ENCODE assay signal across 8 cellular contexts in the genomic region with DNA sequence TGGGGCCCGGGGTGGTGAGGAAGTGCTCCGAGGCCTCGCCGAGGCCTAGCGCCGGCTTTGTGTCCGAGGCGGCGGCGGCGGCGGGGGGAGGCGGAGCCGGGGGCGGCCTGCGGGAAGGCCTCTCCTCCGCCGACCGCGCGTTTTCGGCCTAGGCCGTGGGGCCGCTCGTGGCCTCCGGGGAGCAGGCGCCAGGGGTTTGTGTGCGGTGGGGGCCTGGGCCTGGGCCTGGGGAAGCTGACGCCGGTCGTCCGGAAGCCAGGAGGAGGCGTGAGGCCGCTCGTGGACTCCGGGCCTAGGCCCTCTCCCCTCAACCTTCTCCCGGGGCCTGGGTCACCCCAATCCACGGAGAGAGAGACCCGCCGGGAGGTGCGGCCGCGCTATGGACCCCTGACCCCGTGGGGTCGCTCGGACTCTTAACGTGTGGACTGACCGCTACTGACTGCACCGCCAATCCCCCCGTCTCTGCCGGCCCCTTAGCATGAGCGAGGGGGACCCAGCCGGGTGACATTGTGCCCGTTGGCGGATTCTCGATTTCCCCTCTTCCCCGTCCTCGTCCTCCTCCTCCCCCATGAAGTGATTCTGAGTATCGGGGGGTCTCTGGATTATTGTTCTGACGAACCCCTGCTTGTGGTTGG. TPM values are rescaled to one million over a fixed set of nuclear protein-coding genes. Genes with fewer than 3 reads are reported as not detected.
A peak's percentile ranks its signal among the peaks of the same experiment; 100 is the strongest.
DNase-seq lines count a peak whose midpoint lies in the region; ATAC-seq and TF ChIP-seq lines count a peak whose summit lies in the region.

No MANE protein-coding gene starts in this region.

- H3K27ac Mint-ChIP-seq in CD14-positive monocyte = peak overlapping the region; percentile 94 to 100 (median 100)
- peak overlapping the region; percentile 94 to 100 (median 100) for H3K27ac Mint-ChIP-seq in IgD-negative memory B cell
- H3K27ac Mint-ChIP-seq in activated CD4-positive, alpha-beta memory T cell treated with anti-CD3 and anti-CD28 coated beads, Interleukin-2, amount 10 ng/mL, durations not matched to agents 7 days and 5 days = peak overlapping the region; percentile 100
- H3K27ac Mint-ChIP-seq in natural killer cell = peak overlapping the region; percentile 99

- H3K4me3 Mint-ChIP-seq in CD14-positive monocyte (peak overlapping the region; percentile 87 to 98), IgD-negative memory B cell (peak overlapping the region; percentile 99 to 100 (median 100)), natural killer cell (peak overlapping the region; percentile 100)
- H3K4me3 Mint-ChIP-seq in activated CD4-positive, alpha-beta memory T cell treated with anti-CD3 and anti-CD28 coated beads, Interleukin-2, amount 10 ng/mL, durations not matched to agents 7 days and 5 days = peak overlapping the region; percentile 100

- DNase-seq in CD14-positive monocyte (ENCODE audit: low spot score) (peak; percentile 64), natural killer cell (peak; percentile 68), testis (peak; percentile 40), mesenteric fat pad (ENCODE audit: low spot score) (no peak)
- peak; percentile 65 for DNase-seq in activated CD4-positive, alpha-beta memory T cell treated with anti-CD3 and anti-CD28 coated beads, Interleukin-2, amount 10 ng/mL, durations not matched to agents 7 days and 5 days

- TF ChIP-seq CTCF in CD14-positive monocyte (IDR thresholded peaks at IDR 0.05) (no peak), natural killer cell (IDR thresholded peaks at IDR 0.05) (no peak), testis (IDR thresholded peaks at IDR 0.05) (no peak)

- H3K4me1 Mint-ChIP-seq in CD14-positive monocyte (peaks cover 30% of the 10 kb centered on the region), IgD-negative memory B cell (peaks cover 31 to 42% (median 34%) of the 10 kb centered on the region in 3 donors), natural killer cell (peaks cover 49 to 50% of the 10 kb centered on the region in 2 donors)
- peaks cover 37% of the 10 kb centered on the region for H3K4me1 Mint-ChIP-seq in activated CD4-positive, alpha-beta memory T cell treated with anti-CD3 and anti-CD28 coated beads, Interleukin-2, amount 10 ng/mL, durations not matched to agents 7 days and 5 days

- intact Hi-C loops in CD14-positive monocyte (cut with micrococcal nuclease) = loop anchor here in 1 of 2 donors (5.0 kb wide), 2 partner anchors 187 to 567 kb away; a partner anchor contains a TSS
- intact Hi-C loops in natural killer cell (cut with micrococcal nuclease) = loop anchor here (10.0 kb wide), 1 partner anchor 195 kb away; no protein-coding TSS in a partner anchor
- intact Hi-C loops in testis (cut with DNase I; ENCODE audit: low total_unique reads) = no loop called here

- H3K27me3 ChIP-seq in esophagus (ENCODE audit: control insufficient read depth in 1 of 2, insufficient read depth in 2 of 2, low read length in 2 of 2) (no peaks in the 10 kb centered on the region), testis (no peaks in the 10 kb centered on the region)

- peaks cover 0 to 1% (median 0%) of the 10 kb centered on the region in 3 donors for H3K27me3 Mint-ChIP-seq in CD14-positive monocyte (ENCODE audit: low read depth in 3 of 3)
- no peaks in the 10 kb centered on the region for H3K27me3 Mint-ChIP-seq in IgD-negative memory B cell
- no peaks in the 10 kb centered on the region for H3K27me3 Mint-ChIP-seq in activated CD4-positive, alpha-beta memory T cell treated with anti-CD3 and anti-CD28 coated beads, Interleukin-2, amount 10 ng/mL, durations not matched to agents 7 days and 5 days
- H3K27me3 Mint-ChIP-seq in natural killer cell (ENCODE audit: low read depth in 2 of 2) = no peaks in the 10 kb centered on the region

- CTCF ChIA-PET in activated CD4-positive, alpha-beta memory T cell treated with anti-CD3 and anti-CD28 coated beads, Interleukin-2, amount 10 ng/mL, durations not matched to agents 7 days and 5 days (lab: Charles Lee) = interaction anchor here (1.0 to 1.2 kb wide), 2 partner anchors 23 to 312 kb away, joined by 3 to 4 read pairs; no protein-coding TSS in a partner anchor

- ATAC-seq in GM21515 (IDR thresholded peaks at IDR 0.05; ENCODE audit: unreplicated experiment) = peak; percentile 33
- peak; percentile 32 to 53 (median 44) for ATAC-seq in natural killer cell

- H3K36me3 ChIP-seq in esophagus (ENCODE audit: control insufficient read depth in 2 of 2, insufficient read depth in 2 of 2, low read length in 1 of 2) = no peaks in the 10 kb centered on the region
- H3K36me3 ChIP-seq in testis (ENCODE audit: low read depth, missing control alignments) = no peaks in the 10 kb centered on the region

- POLR2A ChIA-PET in activated CD4-positive, alpha-beta memory T cell treated with anti-CD3 and anti-CD28 coated beads, Interleukin-2, amount 10 ng/mL, durations not matched to agents 7 days and 5 days (lab: Charles Lee) = interaction anchor here (1.1 to 1.6 kb wide), 9 partner anchors 8 to 699 kb away, joined by 3 to 10 read pairs (median 3); a partner anchor contains a TSS

- H3K9me3 ChIP-seq in esophagus (ENCODE audit: control insufficient read depth in 2 of 2, insufficient read depth in 1 of 2, low read depth in 1 of 2, low read length in 1 of 2) = no peaks in the 10 kb centered on the region
- no peaks in the 10 kb centered on the region for H3K9me3 ChIP-seq in testis

- WGBS in esophagus, 2 donors = 0% methylated on average over 33 to 60 of the region's 60 CpGs
- 0 to 1% methylated on average over 13 to 40 of the region's 60 CpGs for WGBS in testis, 2 donors

- H3K9me3 Mint-ChIP-seq in CD14-positive monocyte (peaks cover 0 to 2% (median 0%) of the 10 kb centered on the region in 7 donors), IgD-negative memory B cell (no peaks in the 10 kb centered on the region), natural killer cell (no peaks in the 10 kb centered on the region)
- no peaks in the 10 kb centered on the region for H3K9me3 Mint-ChIP-seq in activated CD4-positive, alpha-beta memory T cell treated with anti-CD3 and anti-CD28 coated beads, Interleukin-2, amount 10 ng/mL, durations not matched to agents 7 days and 5 days

- H3K4me1 ChIP-seq in esophagus (ENCODE audit: control insufficient read depth in 2 of 2, insufficient read depth in 2 of 2, low read length in 1 of 2) (peaks cover 0 to 4% of the 10 kb centered on the region in 2 donors), testis (peaks cover 32% of the 10 kb centered on the region)

- H3K27ac ChIP-seq in esophagus (ENCODE audit: low read depth in 2 of 2, low read length in 1 of 2) (peak overlapping the region; percentile 98 to 99), testis (peak overlapping the region; percentile 100)

- H3K4me3 ChIP-seq in esophagus (ENCODE audit: low read depth in 1 of 2, low read length in 2 of 2) (peak overlapping the region; percentile 76 to 99), testis (peak overlapping the region; percentile 92 to 96)

- no peak for TF ChIP-seq POLR2A in testis (IDR thresholded peaks at IDR 0.05)

- H3K36me3 Mint-ChIP-seq in CD14-positive monocyte (peaks cover 4 to 12% of the 10 kb centered on the region in 2 donors), IgD-negative memory B cell (no peaks in the 10 kb centered on the region), natural killer cell (no peaks in the 10 kb centered on the region)
- H3K36me3 Mint-ChIP-seq in activated CD4-positive, alpha-beta memory T cell treated with anti-CD3 and anti-CD28 coated beads, Interleukin-2, amount 10 ng/mL, durations not matched to agents 7 days and 5 days (ENCODE audit: low read depth) = peaks cover 45% of the 10 kb centered on the region

RNA-seq across cellular contexts. Expression of a gene that starts 0.6 kb away (rescaled TPM):
- polyA plus RNA-seq in CD14-positive monocyte (10 to 100 TPM; 13.2 to 20.1 TPM), IgD-negative memory B cell (31.5 TPM), esophagus (10 to 100 TPM; 20.1 to 27.9 TPM), testis (ENCODE audit: insufficient read depth, low read depth, low replicate concordance) (43.3 TPM)
- total RNA-seq in activated CD4-positive, alpha-beta memory T cell treated with anti-CD3 and anti-CD28 coated beads, Interleukin-2, amount 10 ng/mL, durations not matched to agents 7 days and 5 days = 10 to 100 TPM; 66.8 to 68.6 TPM
- total RNA-seq in natural killer cell (100 to 1,000 TPM; 155 to 219 (median 173) TPM), testis (100 to 1,000 TPM; 112 to 126 TPM), mesenteric fat pad (46.1 TPM)
